ENCODE assay signal across 25 cellular contexts in the genomic region with DNA sequence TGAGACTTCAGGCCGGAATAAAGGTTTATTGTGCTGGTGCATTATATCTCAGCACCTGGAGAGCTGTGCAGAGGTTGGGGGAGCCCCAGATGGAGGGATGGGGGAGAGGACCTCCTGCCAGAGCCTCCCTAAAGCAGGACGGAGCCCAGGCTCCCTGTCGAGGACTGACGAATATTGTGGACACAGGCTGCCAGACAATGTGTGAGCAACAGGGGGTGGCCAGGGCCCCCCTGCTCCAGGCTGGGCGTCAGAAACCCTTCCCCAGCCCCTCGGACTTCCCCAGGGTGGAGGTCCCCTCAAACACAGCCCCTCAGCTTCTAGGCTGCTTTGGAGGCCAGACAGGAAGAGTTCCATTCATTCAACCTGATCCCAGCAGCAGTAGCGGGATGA. TPM values are rescaled to one million over a fixed set of nuclear protein-coding genes. Genes with fewer than 3 reads are reported as not detected.
DNase-seq lines count a peak whose midpoint lies in the region; ATAC-seq and TF ChIP-seq lines count a peak whose summit lies in the region.
"Had no signal": no experiment of that assay in that cellular context is flagged by ENCODE, and none has a peak within 500 bp of the region (broad histone marks: within the 10 kb centered on the region; RNA-seq: fewer than 3 reads in every experiment).

No MANE protein-coding gene starts in this region.

- H4K20me1 ChIP-seq in SK-N-SH (ENCODE audit: insufficient read depth) (no peaks in the 10 kb centered on the region), osteoblast (ENCODE audit: insufficient read depth, low read length) (no peaks in the 10 kb centered on the region)
- H4K20me1 ChIP-seq: BLaER1 had no signal

- no peaks in the 10 kb centered on the region for H3K36me3 Mint-ChIP-seq in activated CD4-positive, alpha-beta T cell treated with anti-CD3 and anti-CD28 coated beads for 36 hours (ENCODE audit: low read depth)
- no peaks in the 10 kb centered on the region for H3K36me3 Mint-ChIP-seq in activated T-cell treated with anti-CD3 and anti-CD28 coated beads, Interleukin-2, amount 50 U/mL, for 4 hours (ENCODE audit: insufficient read depth)

- CTCF ChIA-PET in SK-N-SH (lab: Yijun Ruan, JAX), result interaction anchor here (0.7 to 3.5 kb wide), 5 partner anchors 19 to 32 kb away, joined by 3 to 21 read pairs (median 6); no protein-coding TSS in a partner anchor
- CTCF ChIA-PET in activated CD4-positive, alpha-beta T cell treated with anti-CD3 and anti-CD28 coated beads for 36 hours (lab: Charles Lee), result no interaction called here

- no peak overlapping the region for H3K4me3 ChIP-seq in SK-N-SH (ENCODE audit: low read depth in 2 of 2, low read length in 1 of 2)
- no peak overlapping the region for H3K4me3 ChIP-seq in left lung
- no peak overlapping the region for H3K4me3 ChIP-seq in osteoblast (ENCODE audit: insufficient read depth, low read length)
- H3K4me3 ChIP-seq: BLaER1, HAP-1 had no signal

- no peak overlapping the region for H3K9ac ChIP-seq in SK-N-SH

- no peaks in the 10 kb centered on the region for H3K79me2 ChIP-seq in SK-N-SH (ENCODE audit: insufficient read depth)
- H3K79me2 ChIP-seq in osteoblast (ENCODE audit: insufficient read depth, low read length), result no peaks in the 10 kb centered on the region

- H3F3A ChIP-seq in SK-N-SH (replicated peaks; ENCODE audit: insufficient read depth), result no peaks in the 10 kb centered on the region

- TF ChIP-seq CTCF in SK-N-SH (IDR thresholded peaks at IDR 0.05) (no peak), left lung (IDR thresholded peaks at IDR 0.05) (no peak), osteoblast (IDR thresholded peaks at IDR 0.05; ENCODE audit: extremely low read depth, low read depth, low read length) (no peak)

- no peaks in the 10 kb centered on the region for H3K4me1 Mint-ChIP-seq in activated CD4-positive, alpha-beta T cell treated with anti-CD3 and anti-CD28 coated beads for 36 hours
- no peaks in the 10 kb centered on the region for H3K4me1 Mint-ChIP-seq in activated T-cell treated with anti-CD3 and anti-CD28 coated beads, Interleukin-2, amount 50 U/mL, for 4 hours (ENCODE audit: low read depth)

- TF ChIP-seq EP300 in SK-N-SH (IDR thresholded peaks at IDR 0.05; ENCODE audit: borderline replicate concordance in 1 of 2, low read depth in 1 of 2, low read length in 1 of 2), result no peak

- no peak for TF ChIP-seq RAD21 in SK-N-SH (IDR thresholded peaks at IDR 0.05; ENCODE audit: low read length)

- no peaks in the 10 kb centered on the region for H3K27me3 ChIP-seq in SK-N-SH (ENCODE audit: insufficient read depth)
- H3K27me3 ChIP-seq in left lung, result peaks cover 0 to 10% of the 10 kb centered on the region in 2 donors
- H3K27me3 ChIP-seq in osteoblast (ENCODE audit: insufficient read depth, low read length), result no peaks in the 10 kb centered on the region
- H3K27me3 ChIP-seq: BLaER1 had no signal

- no peak overlapping the region for H3K4me3 Mint-ChIP-seq in activated CD4-positive, alpha-beta T cell treated with anti-CD3 and anti-CD28 coated beads for 36 hours
- no peak overlapping the region for H3K4me3 Mint-ChIP-seq in activated T-cell treated with anti-CD3 and anti-CD28 coated beads, Interleukin-2, amount 50 U/mL, for 4 hours
- H3K4me3 Mint-ChIP-seq: CD4-positive, alpha-beta T cell had no signal

- no peaks in the 10 kb centered on the region for H3K9me2 ChIP-seq in SK-N-SH

- peaks cover 0 to 20% of the 10 kb centered on the region in 2 experiments; a peak in 1 of 4 replicates for H3K4me1 ChIP-seq in SK-N-SH (ENCODE audit: control insufficient read depth in 1 of 2, insufficient read depth in 2 of 2, low read depth in 1 of 2, low read length in 1 of 2)
- H3K4me1 ChIP-seq in left lung, result no peaks in the 10 kb centered on the region
- H3K4me1 ChIP-seq in osteoblast (ENCODE audit: insufficient read depth, low read length), result no peaks in the 10 kb centered on the region
- H3K4me1 ChIP-seq: HAP-1 had no signal

- H2AFZ ChIP-seq in SK-N-SH (ENCODE audit: low read depth) (no peak overlapping the region), osteoblast (ENCODE audit: low read length) (no peak overlapping the region)

- H3K36me3 ChIP-seq in SK-N-SH (replicated peaks in 1 of 2; ENCODE audit: control insufficient read depth in 1 of 2, insufficient read depth in 2 of 2, low read length in 1 of 2) (peaks cover 0 to 2% of the 10 kb centered on the region in 2 experiments), left lung (no peaks in the 10 kb centered on the region), osteoblast (ENCODE audit: insufficient read depth, low read length) (peaks cover 4% of the 10 kb centered on the region)
- H3K36me3 ChIP-seq: BLaER1, HAP-1 had no signal

- DNase-seq in SK-N-SH, result no peak
- no peak for DNase-seq in left lung
- peak; percentile 41 for DNase-seq in osteoblast (ENCODE audit: insufficient read length, low spot score, missing footprints)
- DNase-seq in activated CD4-positive, alpha-beta T cell treated with anti-CD3 and anti-CD28 coated beads for 36 hours, result no peak
- DNase-seq in NOMO-1 treated with dmso at 0.1 percent for 144 hours (lab: John Stamatoyannopoulos, UW; ENCODE audit: unreplicated experiment), result no peak
- no peak for DNase-seq in activated T-cell treated with anti-CD3 and anti-CD28 coated beads, Interleukin-2, amount 50 U/mL, for 4 hours
- DNase-seq: ACHN; CD4-positive, alpha-beta T cell; COR-L47; DMS 273 treated with DMSO at 0.1 percent for 48 hours; DMS79 treated with DMSO at 0.1 percent for 48 hours; KG1; NCI-H1092; NCI-H1436 treated with DMSO at 0.1 percent for 48 hours; NCI-H2029; NCI-H226; NCI-H524 treated with DMSO at 0.1 percent for 48 hours; NCI-H82; OCI-M1 had no signal

- no peak overlapping the region for H3K27ac Mint-ChIP-seq in activated CD4-positive, alpha-beta T cell treated with anti-CD3 and anti-CD28 coated beads for 36 hours
- H3K27ac Mint-ChIP-seq: CD4-positive, alpha-beta T cell had no signal

- ATAC-seq in SK-N-SH treated with all-trans-retinoic acid at 6 μM for 48 hours (peak; percentile 15; the same call in 1 of the 3 replicates), left lung (peak; percentile 11), HG02763 (IDR thresholded peaks at IDR 0.05; ENCODE audit: unreplicated experiment) (no peak)
- no peak for ATAC-seq in activated CD4-positive, alpha-beta T cell treated with anti-CD3 and anti-CD28 coated beads for 36 hours
- no peak for ATAC-seq in activated T-cell treated with anti-CD3 and anti-CD28 coated beads, Interleukin-2, amount 50 U/mL, for 4 hours

- H3K4me2 ChIP-seq in SK-N-SH (no peak overlapping the region), osteoblast (ENCODE audit: insufficient read depth, low read length) (no peak overlapping the region)

- POLR2A ChIA-PET in SK-N-SH (lab: Yijun Ruan, JAX), result no interaction called here
- POLR2A ChIA-PET in activated CD4-positive, alpha-beta T cell treated with anti-CD3 and anti-CD28 coated beads for 36 hours (lab: Charles Lee), result no interaction called here

- H3K27me3 Mint-ChIP-seq in activated CD4-positive, alpha-beta T cell treated with anti-CD3 and anti-CD28 coated beads for 36 hours, result no peaks in the 10 kb centered on the region
- peaks cover under 1% of the 10 kb centered on the region for H3K27me3 Mint-ChIP-seq in activated T-cell treated with anti-CD3 and anti-CD28 coated beads, Interleukin-2, amount 50 U/mL, for 4 hours (ENCODE audit: low read depth)
- H3K27me3 Mint-ChIP-seq: CD4-positive, alpha-beta T cell had no signal

- intact Hi-C loops in left lung (cut with DNase I), result no loop called here
- intact Hi-C loops in activated CD4-positive, alpha-beta T cell treated with anti-CD3 and anti-CD28 coated beads for 36 hours (cut with DNase I, micrococcal nuclease), result no loop called here

- 75% methylated on average over 2 of the region's 7 CpGs for WGBS in SK-N-SH (ENCODE audit: low lambda C conversion rate)

- no peaks in the 10 kb centered on the region for H3K9me3 Mint-ChIP-seq in activated CD4-positive, alpha-beta T cell treated with anti-CD3 and anti-CD28 coated beads for 36 hours (ENCODE audit: low read depth)
- H3K9me3 Mint-ChIP-seq in activated T-cell treated with anti-CD3 and anti-CD28 coated beads, Interleukin-2, amount 50 U/mL, for 4 hours, result no peaks in the 10 kb centered on the region
- H3K9me3 Mint-ChIP-seq: CD4-positive, alpha-beta T cell had no signal

- H3K27ac ChIP-seq in SK-N-SH (ENCODE audit: low read depth in 2 of 2, low read length in 1 of 2), result no peak overlapping the region
- no peak overlapping the region for H3K27ac ChIP-seq in left lung
- no peak overlapping the region for H3K27ac ChIP-seq in osteoblast (ENCODE audit: low read depth, low read length)
- H3K27ac ChIP-seq: 22Rv1, BLaER1 had no signal

- H3K9me3 ChIP-seq in SK-N-SH, result no peaks in the 10 kb centered on the region
- no peaks in the 10 kb centered on the region for H3K9me3 ChIP-seq in left lung
- H3K9me3 ChIP-seq in osteoblast (ENCODE audit: low read depth, low read length), result no peaks in the 10 kb centered on the region
- H3K9me3 ChIP-seq: BLaER1, HAP-1 had no signal

RNA-seq across cellular contexts. Expression of a gene that starts 8.0 kb away (rescaled TPM):
- polyA plus RNA-seq in SK-N-SH (2012; rRNA removed), result 25.7 and 28.2 TPM in 2 replicates
- 19.1 and 26.9 TPM in 2 replicates for polyA plus RNA-seq in SK-N-SH (2012; cell fraction: cytosol; rRNA removed)
- polyA plus RNA-seq in SK-N-SH (2012; cell fraction: nucleus; rRNA removed), result 9.4 and 11.8 TPM in 2 replicates
- total RNA-seq in left lung (10 to 100 TPM; 50.5 to 90.9 TPM), osteoblast (359 and 362 TPM in 2 replicates)
- total RNA-seq in activated CD4-positive, alpha-beta T cell treated with anti-CD3 and anti-CD28 coated beads for 36 hours, result under 1 TPM; 0.21 to 0.28 TPM
- total RNA-seq in activated T-cell treated with anti-CD3 and anti-CD28 coated beads, Interleukin-2, amount 50 U/mL, for 4 hours, result under 1 TPM in 2 of 3 donors, not detected in 1; 0.08 to 0.54 TPM
- total RNA-seq: SK-MEL-5 had no signal

RNA-seq across cellular contexts. Expression of a gene that starts 27.4 kb away (rescaled TPM):
- 165 and 166 TPM in 2 replicates for polyA plus RNA-seq in SK-N-SH (2012; rRNA removed)
- 165 and 208 TPM in 2 replicates for polyA plus RNA-seq in SK-N-SH (2012; cell fraction: cytosol; rRNA removed)
- polyA plus RNA-seq in SK-N-SH (2012; cell fraction: nucleus; rRNA removed), result 180 and 206 TPM in 2 replicates
- total RNA-seq in left lung (100 to 1,000 TPM in 1 of 2 donors, 10 to 100 TPM in 1; 97.9 to 147 TPM), osteoblast (166 and 184 TPM in 2 replicates)
- 10 to 100 TPM; 67.3 to 83.8 TPM for total RNA-seq in activated CD4-positive, alpha-beta T cell treated with anti-CD3 and anti-CD28 coated beads for 36 hours
- total RNA-seq in activated T-cell treated with anti-CD3 and anti-CD28 coated beads, Interleukin-2, amount 50 U/mL, for 4 hours, result 10 to 100 TPM; 62.6 to 90.1 (median 78.7) TPM

RNA-seq across cellular contexts. Expression of a gene that starts 28.9 kb away (rescaled TPM):
- 23.4 and 28.9 TPM in 2 replicates for polyA plus RNA-seq in SK-N-SH (2012; rRNA removed)
- polyA plus RNA-seq in SK-N-SH (2012; cell fraction: cytosol; rRNA removed), result 25.3 and 27.8 TPM in 2 replicates
- polyA plus RNA-seq in SK-N-SH (2012; cell fraction: nucleus; rRNA removed), result 61.7 and 64.4 TPM in 2 replicates
- total RNA-seq in left lung (10 to 100 TPM; 35.1 to 41.7 TPM), osteoblast (39.8 and 57.9 TPM in 2 replicates)
- total RNA-seq in activated CD4-positive, alpha-beta T cell treated with anti-CD3 and anti-CD28 coated beads for 36 hours, result 10 to 100 TPM; 69.3 to 87.1 TPM
- 10 to 100 TPM; 83.0 to 92.1 (median 89.4) TPM for total RNA-seq in activated T-cell treated with anti-CD3 and anti-CD28 coated beads, Interleukin-2, amount 50 U/mL, for 4 hours

RNA-seq across cellular contexts. Expression of a gene that starts 43.9 kb away (rescaled TPM):
- 2.8 and 3.2 TPM in 2 replicates for polyA plus RNA-seq in SK-N-SH (2012; rRNA removed)
- polyA plus RNA-seq in SK-N-SH (2012; cell fraction: cytosol; rRNA removed), result 1.3 and 2.1 TPM in 2 replicates
- 5.8 and 6.0 TPM in 2 replicates for polyA plus RNA-seq in SK-N-SH (2012; cell fraction: nucleus; rRNA removed)
- total RNA-seq in left lung, result 10 to 100 TPM; 28.3 to 61.0 TPM
- 1.1 and 1.2 TPM in 2 replicates for total RNA-seq in osteoblast
- total RNA-seq in activated CD4-positive, alpha-beta T cell treated with anti-CD3 and anti-CD28 coated beads for 36 hours, result 10 to 100 TPM; 31.0 to 36.9 TPM
- 10 to 100 TPM; 16.8 to 19.0 (median 17.5) TPM for total RNA-seq in activated T-cell treated with anti-CD3 and anti-CD28 coated beads, Interleukin-2, amount 50 U/mL, for 4 hours

Comparison
In these comparisons a context has a peak if more than half of its experiments do, and no peak if none do; other contexts are left out.
1. ATAC-seq: peak in SK-N-SH treated with all-trans-retinoic acid at 6 μM for 48 hours (single experiment) and left lung (single experiment); none in activated CD4-positive, alpha-beta T cell treated with anti-CD3 and anti-CD28 coated beads for 36 hours (single experiment), activated T-cell treated with anti-CD3 and anti-CD28 coated beads, Interleukin-2, amount 50 U/mL, for 4 hours (0 of 2) and HG02763 (single experiment).
2. RNA of a gene that starts 8.0 kb away (total RNA-seq): 359 to 362 TPM in osteoblast and 50.5 to 90.9 TPM in left lung; 0.21 to 0.28 TPM in activated CD4-positive, alpha-beta T cell treated with anti-CD3 and anti-CD28 coated beads for 36 hours and 0.08 to 0.54 TPM in activated T-cell treated with anti-CD3 and anti-CD28 coated beads, Interleukin-2, amount 50 U/mL, for 4 hours; every median in the first group is over 10 times any median in the second.